Comparison of ENCODE assay signal across 23 cellular contexts in genomic region chr6:30655743-30656094, GRCh38.
"Had no signal": no experiment of that assay in that cellular context is flagged by ENCODE, and none has a peak within 500 bp of the region (broad histone marks: within the 10 kb centered on the region; RNA-seq: fewer than 3 reads in every experiment).

No MANE protein-coding gene starts in this region.

- H3K4me3 Mint-ChIP-seq: activated CD4-positive, alpha-beta T cell treated with anti-CD3 and anti-CD28 coated beads, Interleukin-2, amount 10 ng/mL, durations not matched to agents 7 days and 5 days; activated CD8-positive, alpha-beta T cell treated with anti-CD3 and anti-CD28 coated beads, Interleukin-2, amount 10 ng/mL, durations not matched to agents 7 days and 5 days; effector memory CD8-positive, alpha-beta T cell; natural killer cell had no signal

- H3K79me2 ChIP-seq: hepatocyte had no signal

- H3K27ac ChIP-seq: dorsolateral prefrontal cortex, esophagus muscularis mucosa, hepatocyte, left lung, ovary, prostate gland, right atrium auricular region, upper lobe of left lung, WERI-Rb-1 had no signal

- H3K4me3 ChIP-seq: dorsolateral prefrontal cortex, esophagus muscularis mucosa, hepatocyte, left lung, lung, ovary, prostate gland, right atrium auricular region, upper lobe of left lung had no signal

- H3K4me2 ChIP-seq: hepatocyte had no signal

- H3K4me1 Mint-ChIP-seq: natural killer cell had no signal

- H3K27me3 ChIP-seq: dorsolateral prefrontal cortex, esophagus muscularis mucosa, hepatocyte, left lung, ovary, right atrium auricular region, upper lobe of left lung had no signal

- H2AFZ ChIP-seq: hepatocyte had no signal

- H3K4me1 ChIP-seq: esophagus muscularis mucosa, left lung, prostate gland, right atrium auricular region, upper lobe of left lung had no signal

- DNase-seq: activated CD4-positive, alpha-beta T cell treated with anti-CD3 and anti-CD28 coated beads, Interleukin-2, amount 10 ng/mL, durations not matched to agents 7 days and 5 days; activated CD4-positive, CD25-positive, alpha-beta regulatory T cell treated with anti-CD3 and anti-CD28 coated beads, Interleukin-2, amount 50 U/mL, for 72 hours; activated CD8-positive, alpha-beta T cell treated with anti-CD3 and anti-CD28 coated beads, Interleukin-2, amount 10 ng/mL, durations not matched to agents 7 days and 5 days; activated naive CD4-positive, alpha-beta T cell; aorta; central memory CD4-positive, alpha-beta T cell; dorsolateral prefrontal cortex; effector memory CD8-positive, alpha-beta T cell; glutamatergic neuron; kidney glomerular epithelial cell; natural killer cell; ovary; stimulated activated CD4-positive, alpha-beta T cell treated with anti-CD3 and anti-CD28 coated beads, Interleukin-4, amount 100 ng/mL, for 24 hours; stimulated activated naive CD8-positive, alpha-beta T cell treated with anti-CD3 and anti-CD28 coated beads, Interleukin-15, Interleukin-2, amounts not matched to agents 100 U/mL and 50 U/mL, for 24 hours; upper lobe of left lung; WERI-Rb-1 had no signal

- H3K27me3 Mint-ChIP-seq: activated CD4-positive, alpha-beta T cell treated with anti-CD3 and anti-CD28 coated beads, Interleukin-2, amount 10 ng/mL, durations not matched to agents 7 days and 5 days; effector memory CD8-positive, alpha-beta T cell had no signal

- ATAC-seq: activated CD8-positive, alpha-beta T cell treated with anti-CD3 and anti-CD28 coated beads, Interleukin-2, amount 10 ng/mL, durations not matched to agents 7 days and 5 days; effector memory CD8-positive, alpha-beta T cell; natural killer cell; stimulated activated naive CD8-positive, alpha-beta T cell treated with anti-CD3 and anti-CD28 coated beads, Interleukin-15, Interleukin-2, amounts not matched to agents 100 U/mL and 50 U/mL, for 24 hours had no signal

- H3K27ac Mint-ChIP-seq: activated CD4-positive, alpha-beta T cell treated with anti-CD3 and anti-CD28 coated beads, Interleukin-2, amount 10 ng/mL, durations not matched to agents 7 days and 5 days; activated CD8-positive, alpha-beta T cell treated with anti-CD3 and anti-CD28 coated beads, Interleukin-2, amount 10 ng/mL, durations not matched to agents 7 days and 5 days; activated T-helper 2 cell treated with anti-CD3 and anti-CD28 coated beads, Interferon-gamma antibody, Interleukin-2, Interleukin-4, amounts not matched to agents 10 μg/mL and 5 μg/mL and 100 μg/mL, durations not matched to agents 14 hours and 24 hours and 36 hours had no signal

- H3K36me3 ChIP-seq: ovary had no signal

- H3K9me3 ChIP-seq: esophagus muscularis mucosa, left lung, ovary, prostate gland, right atrium auricular region, upper lobe of left lung had no signal

- H3K9me3 Mint-ChIP-seq: activated CD4-positive, alpha-beta T cell treated with anti-CD3 and anti-CD28 coated beads, Interleukin-2, amount 10 ng/mL, durations not matched to agents 7 days and 5 days; activated T-helper 2 cell treated with anti-CD3 and anti-CD28 coated beads, Interferon-gamma antibody, Interleukin-2, Interleukin-4, amounts not matched to agents 10 μg/mL and 5 μg/mL and 100 μg/mL, durations not matched to agents 14 hours and 24 hours and 36 hours; effector memory CD8-positive, alpha-beta T cell; natural killer cell had no signal
